ENCODE assay signal across 1 cellular context in genomic region chr16:56941092-56941491, GRCh38.
TF ChIP-seq lines count a peak whose summit lies in the region.

No MANE protein-coding gene starts in this region.

TF ChIP-seq in WTC11, 78 proteins besides CTCF, POLR2A, EP300 and RAD21:
- no peak for TF ChIP-seq SOX15 (CRISPR knock-in tag; IDR thresholded peaks at IDR 0.05)
- no peak for TF ChIP-seq NR3C1 (CRISPR knock-in tag; conservative IDR thresholded peaks at IDR 0.05; ENCODE audit: low read depth)
- no peak for TF ChIP-seq MLX (CRISPR knock-in tag; IDR thresholded peaks at IDR 0.05)
- TF ChIP-seq ZNF317 (CRISPR knock-in tag; IDR thresholded peaks at IDR 0.05; ENCODE audit: borderline replicate concordance, low read depth): no peak
- TF ChIP-seq ZNF671 (CRISPR knock-in tag; IDR thresholded peaks at IDR 0.05): no peak
- TF ChIP-seq NR2C2 (CRISPR knock-in tag; IDR thresholded peaks at IDR 0.05): no peak
TF ChIP-seq in WTC11: peak in this region for 0.
